ENCODE assay signal across 18 cellular contexts in the genomic region with DNA sequence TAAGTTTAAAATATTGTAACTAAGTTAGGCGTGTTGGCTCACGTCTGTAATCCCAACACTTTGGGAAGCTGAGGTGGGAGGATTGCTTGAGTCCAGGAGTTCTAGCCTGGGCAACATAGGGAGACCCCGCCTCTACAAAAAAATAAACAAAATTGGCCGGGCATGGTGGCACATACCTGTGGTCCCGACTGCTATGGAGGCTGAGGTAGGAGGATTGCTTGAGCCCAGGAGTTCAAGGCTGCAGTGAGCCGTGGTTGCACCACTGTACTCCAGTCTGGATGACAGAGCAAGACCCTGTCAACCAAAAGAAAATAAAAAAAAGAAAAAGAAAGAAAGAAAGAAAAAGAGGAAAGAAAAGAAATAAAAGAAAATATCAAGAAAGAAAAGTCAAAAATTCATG.
DNase-seq lines count a peak whose midpoint lies in the region; ATAC-seq, FAIRE-seq and TF ChIP-seq lines count a peak whose summit lies in the region.
"Had no signal": no experiment of that assay in that cellular context is flagged by ENCODE, and none has a peak within 500 bp of the region (broad histone marks: within the 10 kb centered on the region; RNA-seq: fewer than 3 reads in every experiment).

No MANE protein-coding gene starts in this region.

- ATAC-seq in lower lobe of right lung: no peak
- ATAC-seq in HG03432 (IDR thresholded peaks at IDR 0.05; ENCODE audit: unreplicated experiment): no peak
- no peak for ATAC-seq in HG02870 (IDR thresholded peaks at IDR 0.05; ENCODE audit: unreplicated experiment)
- ATAC-seq: GM23338, HCT116 had no signal

- 84% methylated on average over 6 of the region's 6 CpGs for WGBS in hepatocyte (ENCODE audit: low lambda C conversion rate, missing lambda C conversion rate)

- no peak overlapping the region for H3K27ac Mint-ChIP-seq in glutamatergic neuron (ENCODE audit: unreplicated experiment)
- H3K27ac Mint-ChIP-seq: CD4-positive, alpha-beta memory T cell; GM23338; H9 had no signal

- TF ChIP-seq CTCF in glutamatergic neuron (IDR thresholded peaks at IDR 0.05; ENCODE audit: partially characterized antibody, unreplicated experiment) (no peak), lower lobe of right lung (IDR thresholded peaks at IDR 0.05) (no peak), hepatocyte (IDR thresholded peaks at IDR 0.05; ENCODE audit: poor library complexity) (no peak)

- no peaks in the 10 kb centered on the region for H3K4me1 ChIP-seq in lower lobe of right lung
- H3K4me1 ChIP-seq in hepatocyte (ENCODE audit: insufficient read depth): no peaks in the 10 kb centered on the region

- H3K9me2 ChIP-seq in hepatocyte (replicated peaks; ENCODE audit: insufficient read depth): no peaks in the 10 kb centered on the region

- H3K4me3 ChIP-seq in lower lobe of right lung (no peak overlapping the region), hepatocyte (no peak overlapping the region)
- H3K4me3 ChIP-seq: GM23338 had no signal

- peaks cover 11% of the 10 kb centered on the region for H3K9me3 Mint-ChIP-seq in glutamatergic neuron (ENCODE audit: unreplicated experiment)
- H3K9me3 Mint-ChIP-seq: CD4-positive, alpha-beta memory T cell; GM23338; H9 had no signal

- H3K27me3 Mint-ChIP-seq in glutamatergic neuron (ENCODE audit: unreplicated experiment): peaks cover 19% of the 10 kb centered on the region

- H2AFZ ChIP-seq in hepatocyte: no peak overlapping the region
- H2AFZ ChIP-seq: GM23338 had no signal

- intact Hi-C loops in lower lobe of right lung (cut with DNase I): no loop called here

- H3K36me3 Mint-ChIP-seq in glutamatergic neuron (ENCODE audit: unreplicated experiment): peaks cover 7% of the 10 kb centered on the region
- H3K36me3 Mint-ChIP-seq: CD4-positive, alpha-beta memory T cell had no signal

- no peak overlapping the region for H3K27ac ChIP-seq in lower lobe of right lung
- no peak overlapping the region for H3K27ac ChIP-seq in hepatocyte

- H3K27me3 ChIP-seq in lower lobe of right lung (ENCODE audit: low read depth) (no peaks in the 10 kb centered on the region), hepatocyte (no peaks in the 10 kb centered on the region)

- DNase-seq in glutamatergic neuron (peak; percentile 2), lower lobe of right lung (peak; percentile 9), urothelium cell line (ENCODE audit: low spot score) (no peak), hepatocyte (ENCODE audit: low spot score) (no peak)
- DNase-seq: C1 segment of cervical spinal cord; Calu3; CD4-positive, alpha-beta memory T cell; COR-L47; DMS53; DMS79 treated with DMSO at 0.1 percent for 48 hours; GF-D8; H9 had no signal

- H3K4me2 ChIP-seq in hepatocyte: no peak overlapping the region
- H3K4me2 ChIP-seq: GM23338 had no signal

- peak; percentile 42 for FAIRE-seq in urothelium cell line (lab: Jason Lieb, UNC)
- FAIRE-seq: GM12891, GM18507 had no signal

- H3K9me3 ChIP-seq in lower lobe of right lung (no peaks in the 10 kb centered on the region), hepatocyte (ENCODE audit: low read depth) (no peaks in the 10 kb centered on the region)

- no peaks in the 10 kb centered on the region for H4K20me1 ChIP-seq in hepatocyte (ENCODE audit: insufficient read depth, poor library complexity, severe bottlenecking)

- peaks cover 19% of the 10 kb centered on the region for H3K4me1 Mint-ChIP-seq in glutamatergic neuron (ENCODE audit: low read depth, unreplicated experiment)
- H3K4me1 Mint-ChIP-seq: CD4-positive, alpha-beta memory T cell had no signal

- no peaks in the 10 kb centered on the region for H3K79me2 ChIP-seq in hepatocyte

- H3K36me3 ChIP-seq in lower lobe of right lung: no peaks in the 10 kb centered on the region
- no peaks in the 10 kb centered on the region for H3K36me3 ChIP-seq in hepatocyte (replicated peaks; ENCODE audit: insufficient read depth, low read depth)

- no peak overlapping the region for H3K4me3 Mint-ChIP-seq in glutamatergic neuron (ENCODE audit: unreplicated experiment)
- H3K4me3 Mint-ChIP-seq: CD4-positive, alpha-beta memory T cell; GM23338; H9 had no signal

Comparison
In these comparisons a context has a peak if more than half of its experiments do, and no peak if none do; other contexts are left out.
1. DNase-seq: peak in glutamatergic neuron (single experiment) and lower lobe of right lung (single experiment); none in urothelium cell line (single experiment) and hepatocyte (single experiment).